Comparison of ENCODE assay signal across 19 cellular contexts in genomic region chr1:93730621-93731020, GRCh38. TPM values are rescaled to one million over a fixed set of nuclear protein-coding genes. Genes with fewer than 3 reads are reported as not detected.
DNase-seq lines count a peak whose midpoint lies in the region; ATAC-seq, FAIRE-seq and TF ChIP-seq lines count a peak whose summit lies in the region.
"Had no signal": no experiment of that assay in that cellular context is flagged by ENCODE, and none has a peak within 500 bp of the region (broad histone marks: within the 10 kb centered on the region; RNA-seq: fewer than 3 reads in every experiment).

No MANE protein-coding gene starts in this region.

- no peak overlapping the region for H2BK5ac ChIP-seq in trophoblast cell (ENCODE audit: low read depth, low read length, poor library complexity)

- peak overlapping the region; percentile 55 for H3K4me2 ChIP-seq in keratinocyte (ENCODE audit: control insufficient read depth, extremely low read depth, insufficient read depth, low read depth, low read length)
- no peak overlapping the region for H3K4me2 ChIP-seq in trophoblast cell (ENCODE audit: low read length)

- H3K36me3 ChIP-seq in breast epithelium (no peaks in the 10 kb centered on the region), keratinocyte (ENCODE audit: control insufficient read depth in 2 of 2, extremely low read depth in 1 of 2, insufficient read depth in 2 of 2, low read length in 2 of 2) (no peaks in the 10 kb centered on the region), trophoblast cell (ENCODE audit: control insufficient read depth in 1 of 2, insufficient read depth in 2 of 2, low read length in 2 of 2) (no peaks in the 10 kb centered on the region)
- H3K36me3 ChIP-seq: MG63, SJCRH30 had no signal

- H3K27ac ChIP-seq in breast epithelium (no peak overlapping the region), keratinocyte (ENCODE audit: control insufficient read depth, insufficient read depth, low read length) (peak overlapping the region; percentile 53), trophoblast cell (ENCODE audit: low read depth, low read length) (no peak overlapping the region), substantia nigra (ENCODE audit: low read depth, low read length, poor library complexity, severe bottlenecking) (no peak overlapping the region)
- H3K27ac ChIP-seq: C4-2B, SJCRH30 had no signal

- H3K9me1 ChIP-seq in keratinocyte (ENCODE audit: control insufficient read depth, extremely low read depth, insufficient read depth, low read length) = no peaks in the 10 kb centered on the region

- TF ChIP-seq POLR2A in breast epithelium (IDR thresholded peaks at IDR 0.05) = no peak

- POLR2A ChIA-PET in MCF 10A (lab: Yijun Ruan, JAX) = no interaction called here

- H3K4me3 ChIP-seq in breast epithelium (no peak overlapping the region), keratinocyte (ENCODE audit: control insufficient read depth in 2 of 3, extremely low read depth in 1 of 3, insufficient read depth in 2 of 3, low read depth in 1 of 3, low read length in 3 of 3) (no peak overlapping the region), trophoblast cell (ENCODE audit: low read depth, low read length) (no peak overlapping the region)
- H3K4me3 ChIP-seq: MG63, SJCRH30 had no signal

- no peaks in the 10 kb centered on the region for H3K79me2 ChIP-seq in keratinocyte (ENCODE audit: control insufficient read depth, insufficient read depth, low read length)
- no peaks in the 10 kb centered on the region for H3K79me2 ChIP-seq in trophoblast cell (ENCODE audit: control insufficient read depth, insufficient read depth, low read length, poor library complexity)

- DNase-seq in MCF 10A (ENCODE audit: unreplicated experiment) (no peak), breast epithelium (ENCODE audit: low spot score in 2 of 2) (no peak), keratinocyte (ENCODE audit: low read depth, low spot score) (no peak), trophoblast cell (peak; percentile 29 to 63), OCI-M1 (lab: John Stamatoyannopoulos, UW) (no peak), substantia nigra (lab: John Stamatoyannopoulos, UW) (no peak)
- DNase-seq: 8988T, AML-193, Kasumi-1, MG63, NCI-H1417 treated with DMSO at 0.1 percent for 48 hours, NCI-H187, NCI-H2107, SJCRH30 had no signal

- FAIRE-seq in keratinocyte (lab: Jason Lieb, UNC) = peak; percentile 95
- FAIRE-seq: G401.6, RCC 7860 had no signal

- H4K12ac ChIP-seq in trophoblast cell (ENCODE audit: low read depth, low read length) = no peak overlapping the region

- peaks cover 40% of the 10 kb centered on the region for H3K4me1 Mint-ChIP-seq in MCF 10A (ENCODE audit: insufficient read depth, unreplicated experiment)

- no peak overlapping the region for H3K14ac ChIP-seq in trophoblast cell (ENCODE audit: low read length)

- no peaks in the 10 kb centered on the region for H3K27me3 Mint-ChIP-seq in MCF 10A (ENCODE audit: insufficient read depth, unreplicated experiment)

- no peaks in the 10 kb centered on the region for H3K27me3 ChIP-seq in breast epithelium
- H3K27me3 ChIP-seq in keratinocyte (ENCODE audit: control insufficient read depth, extremely low read depth, insufficient read depth, low read length) = no peaks in the 10 kb centered on the region
- H3K27me3 ChIP-seq in trophoblast cell (ENCODE audit: insufficient read depth, low read length) = no peaks in the 10 kb centered on the region
- H3K27me3 ChIP-seq: MG63, SJCRH30 had no signal

- no peaks in the 10 kb centered on the region for H3K4me1 ChIP-seq in breast epithelium
- H3K4me1 ChIP-seq in keratinocyte (ENCODE audit: control insufficient read depth, extremely low read depth, insufficient read depth, low read length) = peaks cover 27% of the 10 kb centered on the region
- H3K4me1 ChIP-seq in trophoblast cell (ENCODE audit: control insufficient read depth in 1 of 2, insufficient read depth in 2 of 2, low read length in 2 of 2) = peaks cover under 1 to 3% of the 10 kb centered on the region in 2 experiments

- H3K36me3 Mint-ChIP-seq in MCF 10A (ENCODE audit: insufficient read depth, unreplicated experiment) = peaks cover 6% of the 10 kb centered on the region

- H3K4ac ChIP-seq in trophoblast cell (ENCODE audit: low read depth, low read length) = no peak overlapping the region

- H3K23ac ChIP-seq in trophoblast cell (ENCODE audit: low read length) = no peak overlapping the region

- no TSS peak for BruUV-seq in MCF 10A (replicated peaks; lab: Mats Ljungman, UMichigan)

- no CpG with 5 or more reads among the region's 2 CpGs for WGBS in trophoblast cell (ENCODE audit: extremely low coverage, insufficient coverage, insufficient read length)

- H4K91ac ChIP-seq in trophoblast cell (ENCODE audit: low read depth, low read length) = no peak overlapping the region

- CTCF ChIA-PET in MCF 10A (lab: Yijun Ruan, JAX) = no interaction called here

- H3K9me3 ChIP-seq in breast epithelium (no peaks in the 10 kb centered on the region), keratinocyte (ENCODE audit: control insufficient read depth, low read depth, low read length) (no peaks in the 10 kb centered on the region), trophoblast cell (ENCODE audit: insufficient read depth, low read depth, low read length) (peaks cover 1% of the 10 kb centered on the region)
- H3K9me3 ChIP-seq: MG63, SJCRH30 had no signal

- H3K9ac ChIP-seq in keratinocyte (ENCODE audit: control insufficient read depth, extremely low read depth, insufficient read depth, low read length) (peak overlapping the region; percentile 33), trophoblast cell (ENCODE audit: low read length) (no peak overlapping the region)

- H3K27ac Mint-ChIP-seq in MCF 10A (ENCODE audit: low read depth, unreplicated experiment) = peak overlapping the region; percentile 41

- H2AK5ac ChIP-seq in trophoblast cell (ENCODE audit: low read length) = no peak overlapping the region

- dilution Hi-C loops in keratinocyte (cut with MboI; ENCODE audit: extremely low pct_ligation_motif_present, low sequenced_read_pairs) = no loop called here

- H3K18ac ChIP-seq in trophoblast cell (ENCODE audit: low read length) = no peak overlapping the region

- H4K20me1 ChIP-seq in keratinocyte (ENCODE audit: control insufficient read depth, extremely low read depth, insufficient read depth, low read length) = no peaks in the 10 kb centered on the region

- no peak overlapping the region for H4K8ac ChIP-seq in trophoblast cell (ENCODE audit: low read depth, low read length)

- no peak for ATAC-seq in HG03378 (IDR thresholded peaks at IDR 0.05; ENCODE audit: unreplicated experiment)
- ATAC-seq in GM19397 (IDR thresholded peaks at IDR 0.05; ENCODE audit: unreplicated experiment) = no peak

- H2BK120ac ChIP-seq in trophoblast cell (ENCODE audit: insufficient read depth, low read length, poor library complexity) = no peak overlapping the region

- H2AFZ ChIP-seq in keratinocyte (ENCODE audit: control insufficient read depth, low read length) = peak overlapping the region; percentile 86
- no peak overlapping the region for H2AFZ ChIP-seq in trophoblast cell (ENCODE audit: insufficient read depth, low read length, poor library complexity)

- H3K4me3 Mint-ChIP-seq in MCF 10A (ENCODE audit: unreplicated experiment) = no peak overlapping the region

- no peaks in the 10 kb centered on the region for H3K9me3 Mint-ChIP-seq in MCF 10A (ENCODE audit: unreplicated experiment)

- intact Hi-C loops in MCF 10A (cut with micrococcal nuclease) (no loop called here), breast epithelium (cut with DNase I; ENCODE audit: low total_unique reads) (no loop called here)

- no peaks in the 10 kb centered on the region for H3K79me1 ChIP-seq in trophoblast cell (ENCODE audit: low read length)

- no peak overlapping the region for H2BK12ac ChIP-seq in trophoblast cell (ENCODE audit: low read length)

- no peak for TF ChIP-seq CTCF in MCF 10A (IDR thresholded peaks at IDR 0.05; ENCODE audit: unreplicated experiment)
- TF ChIP-seq CTCF in breast epithelium (IDR thresholded peaks at IDR 0.05) = no peak
- peak in 1 of 3 experiments; percentile 30 for TF ChIP-seq CTCF in keratinocyte (optimal IDR thresholded peaks at IDR 0.05 in 1 of 3, IDR thresholded peaks at IDR 0.05 in 1 of 3, conservative IDR thresholded peaks at IDR 0.05 in 1 of 3; ENCODE audit: extremely low read depth in 1 of 3, insufficient read depth in 2 of 3, low read length in 3 of 3)

RNA-seq across cellular contexts. Expression of gene BCAR3, which starts 49.0 kb away (rescaled TPM):
- total RNA-seq in MCF 10A (2022) (83.6 and 130 TPM in 2 replicates), breast epithelium (10 to 100 TPM; 26.7 to 42.7 (median 30.2) TPM)
- polyA plus RNA-seq in keratinocyte = 51.2 to 95.4 TPM (median 77.2 TPM) in 3 replicates
- 38.7 TPM for polyA plus RNA-seq in keratinocyte (2011; ENCODE audit: low read depth)
- polyA plus RNA-seq in keratinocyte (2011; cell fraction: cytosol; rRNA removed) = 67.5 and 68.4 TPM in 2 replicates
- polyA plus RNA-seq in keratinocyte (2011; cell fraction: nucleus; rRNA removed) = 113 and 127 TPM in 2 replicates
- 50.7 and 81.5 TPM in 2 replicates for polyA plus RNA-seq in keratinocyte (2012; ENCODE audit: low replicate concordance)
- polyA minus RNA-seq in keratinocyte = 46.0 to 84.4 TPM (median 64.1 TPM) in 3 replicates
- 90.7 TPM for polyA minus RNA-seq in keratinocyte (2011; cell fraction: cytosol; rRNA and poly(A)+ RNA removed)
- 83.5 and 121 TPM in 2 replicates for polyA minus RNA-seq in keratinocyte (2011; cell fraction: nucleus; rRNA and poly(A)+ RNA removed)
- 28.1 and 29.7 TPM in 2 replicates for polyA plus RNA-seq in trophoblast cell (2013)

Comparison
In these comparisons a context has a peak if more than half of its experiments do, and no peak if none do; other contexts are left out.
1. DNase-seq: peak in trophoblast cell (2 of 2); none in MCF 10A (single experiment), breast epithelium (0 of 2), keratinocyte (single experiment), OCI-M1 (single experiment) and substantia nigra (0 of 49).